Comparison of ENCODE assay signal across 19 cellular contexts in the genomic region with DNA sequence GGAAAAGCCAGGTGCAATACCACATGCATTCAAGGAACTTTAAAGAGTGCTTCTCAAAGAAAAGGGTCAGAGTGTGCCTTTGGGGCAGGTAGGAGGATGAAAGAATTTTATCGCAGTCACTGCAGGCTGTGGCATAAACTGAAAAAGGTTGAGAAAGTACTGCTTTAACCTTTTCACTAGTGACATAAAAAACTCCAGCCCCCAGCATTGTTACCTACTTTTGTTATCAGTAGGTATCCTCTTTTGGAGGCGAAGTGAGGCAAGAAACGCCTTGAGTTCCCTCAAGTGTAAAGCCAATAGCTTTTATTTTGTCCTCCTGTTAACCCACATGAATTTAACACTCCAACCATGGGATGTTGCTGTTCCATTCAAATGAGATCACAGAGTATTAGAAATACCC.
"Had no signal": no experiment of that assay in that cellular context is flagged by ENCODE, and none has a peak within 500 bp of the region (broad histone marks: within the 10 kb centered on the region; RNA-seq: fewer than 3 reads in every experiment).

No MANE protein-coding gene starts in this region.

- DNase-seq: activated CD4-positive, alpha-beta T cell treated with anti-CD3 and anti-CD28 coated beads, Interleukin-2, amount 10 ng/mL, durations not matched to agents 7 days and 5 days; activated CD4-positive, CD25-positive, alpha-beta regulatory T cell; activated naive CD4-positive, alpha-beta T cell; activated T-cell treated with anti-CD3 and anti-CD28 coated beads for 4 hours; dermis blood vessel endothelial cell; effector memory CD8-positive, alpha-beta T cell; foreskin keratinocyte; glutamatergic neuron; left ventricle myocardium superior; mesenchymal stem cell; naive thymus-derived CD8-positive, alpha-beta T cell; posterior cingulate gyrus; retina; stimulated activated CD4-positive, alpha-beta T cell treated with anti-CD3 and anti-CD28 coated beads, Interleukin-12 subunit alpha, Interleukin-12 subunit beta, amount 100 ng/mL, for 4 hours; stimulated activated naive CD4-positive, alpha-beta T cell; testis had no signal

- H3K4me3 ChIP-seq: ascending aorta, breast epithelium, testis had no signal

- H3K27ac ChIP-seq: ascending aorta, breast epithelium, foreskin keratinocyte, neutrophil, testis had no signal

- H3K4me1 ChIP-seq: ascending aorta, breast epithelium, foreskin keratinocyte, testis had no signal

- H3K4me3 Mint-ChIP-seq: activated CD4-positive, alpha-beta T cell treated with anti-CD3 and anti-CD28 coated beads, Interleukin-2, amount 10 ng/mL, durations not matched to agents 7 days and 5 days; effector memory CD8-positive, alpha-beta T cell; naive thymus-derived CD8-positive, alpha-beta T cell had no signal

- ATAC-seq: effector memory CD8-positive, alpha-beta T cell; foreskin keratinocyte; left ventricle myocardium superior; naive thymus-derived CD8-positive, alpha-beta T cell had no signal

- H3K27me3 ChIP-seq: ascending aorta, breast epithelium, foreskin keratinocyte, neutrophil, testis had no signal

- H3K9me3 ChIP-seq: ascending aorta, breast epithelium, neutrophil, testis had no signal

- H3K36me3 ChIP-seq: ascending aorta, breast epithelium, neutrophil had no signal

- H3K27me3 Mint-ChIP-seq: activated CD4-positive, alpha-beta T cell treated with anti-CD3 and anti-CD28 coated beads, Interleukin-2, amount 10 ng/mL, durations not matched to agents 7 days and 5 days; effector memory CD8-positive, alpha-beta T cell; naive thymus-derived CD8-positive, alpha-beta T cell had no signal

- H3K36me3 Mint-ChIP-seq: naive thymus-derived CD8-positive, alpha-beta T cell had no signal

- H3K27ac Mint-ChIP-seq: activated CD4-positive, alpha-beta T cell treated with anti-CD3 and anti-CD28 coated beads, Interleukin-2, amount 10 ng/mL, durations not matched to agents 7 days and 5 days had no signal
